In genomic region chr5:175672976-175673648, GRCh38 we compare ENCODE assay signal across 24 cellular contexts. TPM values are rescaled to one million over a fixed set of nuclear protein-coding genes. Genes with fewer than 3 reads are reported as not detected.
"Had no signal": no experiment of that assay in that cellular context is flagged by ENCODE, and none has a peak within 500 bp of the region (broad histone marks: within the 10 kb centered on the region; RNA-seq: fewer than 3 reads in every experiment).

No MANE protein-coding gene starts in this region.

- DNase-seq: activated CD8-positive, alpha-beta memory T cell treated with anti-CD3 and anti-CD28 coated beads for 24 hours; activated CD8-positive, alpha-beta memory T cell treated with anti-CD3 and anti-CD28 coated beads, Interleukin-2, amount 50 U/mL, for 4 hours; activated effector memory CD4-positive, alpha-beta T cell treated with anti-CD3 and anti-CD28 coated beads, Interleukin-2, amount 50 U/mL, for 16 hours; activated naive CD4-positive, alpha-beta T cell treated with anti-CD3 and anti-CD28 coated beads, Interleukin-2, amount 50 U/mL, for 16 hours; activated T-cell treated with anti-CD3 and anti-CD28 coated beads, Interleukin-2, amount 50 U/mL, for 4 hours; effector memory CD4-positive, alpha-beta T cell; foreskin melanocyte; kidney; midbrain; occipital lobe; small intestine; stimulated activated CD4-positive, alpha-beta T cell treated with anti-CD3 and anti-CD28 coated beads, Interleukin-15, amount 100 ng/mL, for 24 hours; stomach; T-helper 9 cell; uterus had no signal

- H3K27me3 ChIP-seq: stomach, tibial nerve, uterus had no signal

- H3K27ac Mint-ChIP-seq: brain; stimulated activated memory B cell treated with anti-CD40 and anti-IgM and Interleukin-4, amounts not matched to agents 10 μg/mL and 1 μg/mL and 100 μg/mL, for 72 hours had no signal

- ATAC-seq: activated T-cell treated with anti-CD3 and anti-CD28 coated beads, Interleukin-2, amount 50 U/mL, for 4 hours; left lung; sciatic nerve; stimulated activated memory B cell treated with anti-CD40 and anti-IgM and Interleukin-4, amounts not matched to agents 10 μg/mL and 1 μg/mL and 100 μg/mL, for 72 hours had no signal

- H3K27ac ChIP-seq: suprapubic skin, tibial nerve, uterus had no signal

- H3K36me3 ChIP-seq: left lung, stomach, suprapubic skin, tibial nerve, uterus had no signal

- H3K9me3 ChIP-seq: left lung, stomach, suprapubic skin, tibial nerve, uterus had no signal

- H3K4me3 ChIP-seq: left lung, stomach, suprapubic skin, tibial nerve, uterus had no signal

- H3K9me3 Mint-ChIP-seq: activated T-cell treated with anti-CD3 and anti-CD28 coated beads, Interleukin-2, amount 50 U/mL, for 4 hours; central memory CD8-positive, alpha-beta T cell; stimulated activated memory B cell treated with anti-CD40 and anti-IgM and Interleukin-4, amounts not matched to agents 10 μg/mL and 1 μg/mL and 100 μg/mL, for 72 hours had no signal

- H3K4me1 Mint-ChIP-seq: brain; central memory CD8-positive, alpha-beta T cell; stimulated activated memory B cell treated with anti-CD40 and anti-IgM and Interleukin-4, amounts not matched to agents 10 μg/mL and 1 μg/mL and 100 μg/mL, for 72 hours had no signal

- H3K4me1 ChIP-seq: suprapubic skin, tibial nerve, uterus had no signal

- H3K36me3 Mint-ChIP-seq: brain; stimulated activated memory B cell treated with anti-CD40 and anti-IgM and Interleukin-4, amounts not matched to agents 10 μg/mL and 1 μg/mL and 100 μg/mL, for 72 hours had no signal

- H3K4me3 Mint-ChIP-seq: activated T-cell treated with anti-CD3 and anti-CD28 coated beads, Interleukin-2, amount 50 U/mL, for 4 hours; brain; central memory CD8-positive, alpha-beta T cell; stimulated activated memory B cell treated with anti-CD40 and anti-IgM and Interleukin-4, amounts not matched to agents 10 μg/mL and 1 μg/mL and 100 μg/mL, for 72 hours had no signal

RNA-seq across cellular contexts. Expression of gene HRH2, which starts 15.2 kb away (rescaled TPM):
- total RNA-seq: dermis microvascular lymphatic vessel endothelial cell, lung microvascular endothelial cell had no signal
